Comparison of ENCODE assay signal across 13 cellular contexts in genomic region chr1:229880271-229881170, GRCh38.
"Had no signal": no experiment of that assay in that cellular context is flagged by ENCODE, and none has a peak within 500 bp of the region (broad histone marks: within the 10 kb centered on the region; RNA-seq: fewer than 3 reads in every experiment).

No MANE protein-coding gene starts in this region.

- H3K27me3 ChIP-seq: thyroid gland had no signal

- H3K4me3 Mint-ChIP-seq: activated B cell treated with CpG ODN at 0.5 μM for 24 hours; activated naive CD8-positive, alpha-beta T cell treated with anti-CD3 and anti-CD28 coated beads, Interleukin-2, amount 50 U/mL, for 24 hours; activated T-helper 1 cell treated with anti-CD3 and anti-CD28 coated beads, Interleukin-12 subunit alpha, Interleukin-12 subunit beta, Interleukin-2, Interleukin-4 antibody, amounts not matched to agents 30 ng/mL and 10 ng/mL and 1 ng/mL, durations not matched to agents 14 hours and 24 hours and 36 hours; nephron; T-helper 1 cell treated with Interleukin-12 subunit alpha and Interleukin-12 subunit beta and Interleukin-4 antibody, amounts not matched to agents 30 μg/mL and 1 μg/mL, for 36 hours had no signal

- H3K4me1 Mint-ChIP-seq: activated B cell treated with CpG ODN at 0.5 μM for 24 hours had no signal

- H3K9me3 Mint-ChIP-seq: activated B cell treated with CpG ODN at 0.5 μM for 24 hours; activated naive CD8-positive, alpha-beta T cell treated with anti-CD3 and anti-CD28 coated beads, Interleukin-2, amount 50 U/mL, for 24 hours; activated T-helper 1 cell treated with anti-CD3 and anti-CD28 coated beads, Interleukin-12 subunit alpha, Interleukin-12 subunit beta, Interleukin-2, Interleukin-4 antibody, amounts not matched to agents 30 ng/mL and 10 ng/mL and 1 ng/mL, durations not matched to agents 14 hours and 24 hours and 36 hours; nephron; T-helper 1 cell treated with Interleukin-12 subunit alpha and Interleukin-12 subunit beta and Interleukin-4 antibody, amounts not matched to agents 30 μg/mL and 1 μg/mL, for 36 hours had no signal

- H3K36me3 ChIP-seq: stomach, thyroid gland had no signal

- ATAC-seq: activated naive CD8-positive, alpha-beta T cell treated with anti-CD3 and anti-CD28 coated beads, Interleukin-2, amount 50 U/mL, for 24 hours; SK-N-SH treated with all-trans-retinoic acid at 6 μM for 48 hours had no signal

- H3K9me3 ChIP-seq: stomach, thyroid gland had no signal

- DNase-seq: activated B cell treated with CpG ODN at 0.5 μM for 24 hours; activated naive CD4-positive, alpha-beta T cell; activated naive CD8-positive, alpha-beta T cell treated with anti-CD3 and anti-CD28 coated beads, Interleukin-2, amount 50 U/mL, for 24 hours; caudate nucleus; SHP77; stimulated activated CD4-positive, alpha-beta T cell treated with anti-CD3 and anti-CD28 coated beads, Interleukin-15, amount 100 ng/mL, for 24 hours; stimulated activated CD4-positive, alpha-beta T cell treated with anti-CD3 and anti-CD28 coated beads, Interleukin-4, amount 100 ng/mL, for 24 hours; stomach; thyroid gland had no signal

- H3K4me3 ChIP-seq: stomach, thyroid gland had no signal

- H3K27ac ChIP-seq: thyroid gland had no signal

- H3K27ac Mint-ChIP-seq: activated B cell treated with CpG ODN at 0.5 μM for 24 hours; activated naive CD8-positive, alpha-beta T cell treated with anti-CD3 and anti-CD28 coated beads, Interleukin-2, amount 50 U/mL, for 24 hours; activated T-helper 1 cell treated with anti-CD3 and anti-CD28 coated beads, Interleukin-12 subunit alpha, Interleukin-12 subunit beta, Interleukin-2, Interleukin-4 antibody, amounts not matched to agents 30 ng/mL and 10 ng/mL and 1 ng/mL, durations not matched to agents 14 hours and 24 hours and 36 hours; T-helper 1 cell treated with Interleukin-12 subunit alpha and Interleukin-12 subunit beta and Interleukin-4 antibody, amounts not matched to agents 30 μg/mL and 1 μg/mL, for 36 hours had no signal
